Comparison of ENCODE assay signal across 9 cellular contexts in genomic region chr3:128443771-128444170, GRCh38. TPM values are rescaled to one million over a fixed set of nuclear protein-coding genes. Genes with fewer than 3 reads are reported as not detected.
"Had no signal": no experiment of that assay in that cellular context is flagged by ENCODE, and none has a peak within 500 bp of the region (broad histone marks: within the 10 kb centered on the region; RNA-seq: fewer than 3 reads in every experiment).

No MANE protein-coding gene starts in this region.

- ATAC-seq: HCT116 had no signal

- H3K4me3 ChIP-seq: GM23248, HAP-1 had no signal

- FAIRE-seq: HTR-8/SVneo had no signal

- H3K9ac ChIP-seq: GM23248 had no signal

- H3K4me1 ChIP-seq: HAP-1 had no signal

- H3K27ac ChIP-seq: GM23248 had no signal

- H3K9me3 ChIP-seq: HAP-1 had no signal

- DNase-seq: GM23248, GOT3, H7, IMR-90 had no signal

- H2AFZ ChIP-seq: GM23248 had no signal

- H3K36me3 ChIP-seq: HAP-1 had no signal

RNA-seq across cellular contexts. Expression of gene DNAJB8, which starts 22.9 kb away (rescaled TPM):
- total RNA-seq: GM23248, H4, H7, HT-29, IMR-90 had no signal
- polyA plus RNA-seq: GM23248, IMR-90 had no signal
